In genomic region chr7:5390918-5391317, GRCh38 we compare ENCODE assay signal across 21 cellular contexts. TPM values are rescaled to one million over a fixed set of nuclear protein-coding genes. Genes with fewer than 3 reads are reported as not detected.
DNase-seq lines count a peak whose midpoint lies in the region; ATAC-seq, FAIRE-seq and TF ChIP-seq lines count a peak whose summit lies in the region.
"Had no signal": no experiment of that assay in that cellular context is flagged by ENCODE, and none has a peak within 500 bp of the region (broad histone marks: within the 10 kb centered on the region; RNA-seq: fewer than 3 reads in every experiment).

No MANE protein-coding gene starts in this region.

- H3K9me3 ChIP-seq in adipocyte (ENCODE audit: control insufficient read depth, low read length) (no peaks in the 10 kb centered on the region), stomach smooth muscle (ENCODE audit: control insufficient read depth in 2 of 2, low read length in 2 of 2) (no peaks in the 10 kb centered on the region), left lung (no peaks in the 10 kb centered on the region)

- H3K27ac Mint-ChIP-seq in activated T-cell treated with anti-CD3 and anti-CD28 coated beads, Interleukin-2, amount 50 U/mL, for 24 hours = peak overlapping the region; percentile 26
- peak overlapping the region in 5 of 6 donors; percentile 20 to 75 (median 51) for H3K27ac Mint-ChIP-seq in immature natural killer cell

- no peak for TF ChIP-seq CTCF in left lung (IDR thresholded peaks at IDR 0.05)

- ATAC-seq in left lung (no peak), GM21723 (IDR thresholded peaks at IDR 0.05; ENCODE audit: unreplicated experiment) (no peak)

- H3K4me1 ChIP-seq in adipocyte (ENCODE audit: control insufficient read depth, insufficient read depth, low read length) (no peaks in the 10 kb centered on the region), stomach smooth muscle (ENCODE audit: control insufficient read depth, insufficient read depth, low read length) (peaks cover 25% of the 10 kb centered on the region), left lung (peaks cover 6 to 27% of the 10 kb centered on the region in 2 donors)

- DNase-seq in activated T-cell treated with anti-CD3 and anti-CD28 coated beads, Interleukin-2, amount 50 U/mL, for 24 hours = no peak
- no peak for DNase-seq in activated T-cell treated with anti-CD3 and anti-CD28 coated beads, Interleukin-2, amount 50 U/mL, for 48 hours
- no peak for DNase-seq in adipocyte (ENCODE audit: low read depth)
- no peak for DNase-seq in immature natural killer cell
- no peak for DNase-seq in left lung
- DNase-seq in H54 (ENCODE audit: insufficient read length, low spot score) = no peak
- DNase-seq: 8988T, GM23248, MM.1S, NCI-H1105 treated with DMSO at 0.1 percent for 48 hours, NCI-H1930, NCI-H2171 treated with DMSO at 0.1 percent for 48 hours, NCI-H774, Right ventricle myocardium superior had no signal

- FAIRE-seq in H54 (lab: Jason Lieb, UNC) = no peak
- FAIRE-seq: G401.6, GM12891, GM19239 had no signal

- H3K9ac ChIP-seq in adipocyte (ENCODE audit: low read length) (peak overlapping the region; percentile 18), stomach smooth muscle (ENCODE audit: low read length in 2 of 2) (no peak overlapping the region)
- H3K9ac ChIP-seq: GM23248, KMS-11 had no signal

- no peaks in the 10 kb centered on the region for H3K9me3 Mint-ChIP-seq in activated T-cell treated with anti-CD3 and anti-CD28 coated beads, Interleukin-2, amount 50 U/mL, for 24 hours
- no peaks in the 10 kb centered on the region for H3K9me3 Mint-ChIP-seq in immature natural killer cell

- no peak for TF ChIP-seq POLR2A in H54 (IDR thresholded peaks at IDR 0.05; ENCODE audit: low read depth, low read length)

- H3K27me3 ChIP-seq in adipocyte (replicated peaks; ENCODE audit: control insufficient read depth, insufficient read depth, low read length) = no peaks in the 10 kb centered on the region
- H3K27me3 ChIP-seq in stomach smooth muscle (ENCODE audit: control insufficient read depth in 1 of 2, insufficient read depth in 2 of 2, low read length in 2 of 2) = no peaks in the 10 kb centered on the region
- H3K27me3 ChIP-seq in left lung = no peaks in the 10 kb centered on the region

- H3K4me1 Mint-ChIP-seq in activated T-cell treated with anti-CD3 and anti-CD28 coated beads, Interleukin-2, amount 50 U/mL, for 24 hours (ENCODE audit: low read depth) = peaks cover 26% of the 10 kb centered on the region
- peaks cover 33 to 35% of the 10 kb centered on the region in 2 donors for H3K4me1 Mint-ChIP-seq in immature natural killer cell

- H3K4me3 ChIP-seq in adipocyte (ENCODE audit: low read length) = no peak overlapping the region
- no peak overlapping the region for H3K4me3 ChIP-seq in stomach smooth muscle (ENCODE audit: low read length in 2 of 2)
- H3K4me3 ChIP-seq in left lung = no peak overlapping the region
- H3K4me3 ChIP-seq: GM23248 had no signal

- no peaks in the 10 kb centered on the region for H3K27me3 Mint-ChIP-seq in activated T-cell treated with anti-CD3 and anti-CD28 coated beads, Interleukin-2, amount 50 U/mL, for 24 hours
- peaks cover 0 to 4% (median 3%) of the 10 kb centered on the region in 3 donors for H3K27me3 Mint-ChIP-seq in immature natural killer cell (ENCODE audit: low read depth in 3 of 3)

- peaks cover 51% of the 10 kb centered on the region for H3K36me3 ChIP-seq in adipocyte (ENCODE audit: control insufficient read depth, insufficient read depth, low read length, severe bottlenecking)
- peaks cover 19 to 34% of the 10 kb centered on the region in 2 donors for H3K36me3 ChIP-seq in stomach smooth muscle (ENCODE audit: control insufficient read depth in 2 of 2, insufficient read depth in 2 of 2, low read length in 2 of 2)
- H3K36me3 ChIP-seq in left lung = peaks cover 0 to 88% of the 10 kb centered on the region in 2 donors

- peaks cover 65% of the 10 kb centered on the region for H3K36me3 Mint-ChIP-seq in activated T-cell treated with anti-CD3 and anti-CD28 coated beads, Interleukin-2, amount 50 U/mL, for 24 hours (ENCODE audit: low read depth)
- H3K36me3 Mint-ChIP-seq in immature natural killer cell = peaks cover 17 to 20% (median 18%) of the 10 kb centered on the region in 3 donors

- H3K27ac ChIP-seq in stomach smooth muscle (ENCODE audit: low read length) (peak overlapping the region; percentile 55), left lung (peak overlapping the region in 1 of 2 donors; percentile 5)
- H3K27ac ChIP-seq: C4-2B, GM23248, KMS-11 had no signal

- H3K4me3 Mint-ChIP-seq in activated T-cell treated with anti-CD3 and anti-CD28 coated beads, Interleukin-2, amount 50 U/mL, for 24 hours = no peak overlapping the region
- H3K4me3 Mint-ChIP-seq in immature natural killer cell = no peak overlapping the region

- intact Hi-C loops in left lung (cut with DNase I) = no loop called here

RNA-seq across cellular contexts. Expression of gene TNRC18, which starts 32.7 kb away (rescaled TPM):
- 1 to 10 TPM in 2 of 3 donors, under 1 TPM in 1; 0.42 to 4.1 (median 1.0) TPM for polyA plus RNA-seq in immature natural killer cell
- 100 to 1,000 TPM in 1 of 2 donors, 10 to 100 TPM in 1; 94.4 to 102 TPM for total RNA-seq in left lung
